In the genomic region with DNA sequence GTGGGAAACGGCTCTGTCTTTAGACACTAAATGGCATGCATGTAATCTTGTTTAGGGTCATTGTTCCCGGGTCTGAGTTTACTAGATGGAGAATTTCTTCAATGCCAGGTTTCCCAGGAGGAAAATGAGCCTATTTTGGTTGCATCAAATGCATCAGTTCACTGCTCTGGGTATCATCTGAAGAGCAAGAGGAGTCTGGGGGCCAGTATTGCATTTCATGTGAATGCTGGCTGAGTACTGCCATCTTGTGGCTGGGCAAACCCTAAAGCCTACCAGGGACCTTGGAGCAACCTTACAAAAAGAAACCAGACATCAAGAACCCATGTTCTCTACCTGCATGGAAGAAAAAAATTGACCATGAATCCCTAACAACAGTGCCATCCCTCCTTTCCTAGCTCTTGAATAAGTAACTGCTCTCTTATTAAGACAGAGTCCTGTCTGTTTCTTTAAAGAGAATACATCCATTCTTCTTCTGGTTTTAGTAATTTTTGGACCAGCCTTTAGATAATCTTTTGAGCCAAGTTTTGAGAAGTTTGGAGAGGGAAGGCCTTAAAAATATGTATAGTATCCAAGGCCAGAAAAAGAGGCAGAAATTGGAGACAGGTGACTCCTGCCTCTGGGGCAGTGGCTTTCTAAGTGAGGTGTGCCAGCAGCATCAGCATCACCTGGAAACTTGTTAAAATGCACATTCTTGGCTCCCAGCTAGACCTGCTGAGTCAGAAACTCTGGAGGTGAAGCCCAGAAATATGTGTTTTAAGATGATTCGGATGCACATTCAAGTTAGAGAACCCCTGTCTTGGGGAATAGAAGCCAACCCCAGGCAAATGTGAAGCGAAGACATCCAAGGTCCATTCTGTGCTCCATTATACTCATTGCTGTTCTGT, we compare ENCODE assay signal across 8 cellular contexts.
DNase-seq lines count a peak whose midpoint lies in the region; ATAC-seq and TF ChIP-seq lines count a peak whose summit lies in the region.

No MANE protein-coding gene starts in this region.

- H3K36me3 ChIP-seq in Peyer's patch, result no peaks in the 10 kb centered on the region

- ATAC-seq in sciatic nerve, result peak; percentile 71
- no peak for ATAC-seq in GM21528 (IDR thresholded peaks at IDR 0.05; ENCODE audit: low FRiP score, unreplicated experiment)

- TF ChIP-seq CTCF in Peyer's patch (IDR thresholded peaks at IDR 0.05) (peak; percentile 63 to 80 (median 69)), glutamatergic neuron (IDR thresholded peaks at IDR 0.05; ENCODE audit: partially characterized antibody, unreplicated experiment) (peak; percentile 66)

- H3K4me1 ChIP-seq in Peyer's patch, result peaks cover 0 to 20% (median 0%) of the 10 kb centered on the region in 4 donors

- intact Hi-C loops in sciatic nerve (cut with DNase I), result no loop called here

- no peak for TF ChIP-seq POLR2A in Peyer's patch (IDR thresholded peaks at IDR 0.05)

- H3K27ac ChIP-seq in Peyer's patch, result peak overlapping the region in 1 of 4 donors; percentile 76

- H3K27ac Mint-ChIP-seq in glutamatergic neuron (ENCODE audit: unreplicated experiment), result no peak overlapping the region

- H3K27me3 Mint-ChIP-seq in glutamatergic neuron (ENCODE audit: unreplicated experiment), result peaks cover 5% of the 10 kb centered on the region

- peaks cover 5% of the 10 kb centered on the region for H3K9me3 Mint-ChIP-seq in glutamatergic neuron (ENCODE audit: unreplicated experiment)

- no peaks in the 10 kb centered on the region for H3K36me3 Mint-ChIP-seq in glutamatergic neuron (ENCODE audit: unreplicated experiment)

- no peaks in the 10 kb centered on the region for H3K27me3 ChIP-seq in Peyer's patch

- H3K4me1 Mint-ChIP-seq in glutamatergic neuron (ENCODE audit: low read depth, unreplicated experiment), result peaks cover 28% of the 10 kb centered on the region

- no peak overlapping the region for H3K4me3 Mint-ChIP-seq in glutamatergic neuron (ENCODE audit: unreplicated experiment)

- no peaks in the 10 kb centered on the region for H3K9me3 ChIP-seq in Peyer's patch

- H3K4me3 ChIP-seq in Jurkat, Clone E6-1 (ENCODE audit: low read length), result no peak overlapping the region
- H3K4me3 ChIP-seq in Peyer's patch, result no peak overlapping the region

- DNase-seq in DMS79 treated with DMSO at 0.1 percent for 48 hours (lab: John Stamatoyannopoulos, UW), result peak; percentile 83
- DNase-seq in Jurkat, Clone E6-1 (ENCODE audit: low read depth, low spot score), result peak; percentile 81
- peak in 2 of 3 donors; percentile 82 to 90 for DNase-seq in Peyer's patch
- peak; percentile 52 for DNase-seq in activated T-helper 9 cell treated with anti-CD3 and anti-CD28 coated beads, Interleukin-2, amount 50 U/mL, for 16 hours (ENCODE audit: low read depth)
- DNase-seq in glutamatergic neuron, result peak; percentile 76
- peak; percentile 68 for DNase-seq in sciatic nerve (ENCODE audit: low spot score)
- no peak for DNase-seq in amniotic stem cell (lab: John Stamatoyannopoulos, UW)
